8 cellular contexts compared by ENCODE assay signal in the genomic region with DNA sequence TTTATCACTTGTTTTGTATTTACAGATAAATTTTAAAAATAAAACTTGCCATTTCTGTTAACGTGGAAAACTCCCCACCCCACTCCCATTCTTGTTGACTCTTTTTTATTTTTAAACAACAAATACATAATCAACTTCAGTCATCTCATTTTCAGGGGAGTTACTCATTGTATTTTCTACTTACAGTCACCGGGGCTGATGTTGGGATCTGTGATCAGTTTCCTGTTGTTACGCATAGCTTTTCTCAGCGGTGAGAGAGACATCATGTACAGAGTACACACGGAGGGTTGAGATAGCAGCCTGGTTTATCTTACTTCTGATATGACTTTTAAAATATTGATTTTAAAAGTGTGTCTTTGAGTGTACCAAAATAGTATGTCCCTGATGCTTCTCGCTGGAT.
DNase-seq lines count a peak whose midpoint lies in the region; ATAC-seq and TF ChIP-seq lines count a peak whose summit lies in the region.
"Not testable (repeated sequence)": the region's sequence is repeated elsewhere in the genome, so short reads cannot be mapped to it uniquely, and the experiment has no call there.

No MANE protein-coding gene starts in this region.

- H3K4me1 ChIP-seq in CD4-positive, CD25-positive, alpha-beta regulatory T cell (ENCODE audit: control insufficient read depth, insufficient read depth, low read length, poor library complexity, severe bottlenecking), result peaks cover 11% of the 10 kb centered on the region

- POLR2A ChIA-PET in naive thymus-derived CD8-positive, alpha-beta T cell (lab: Charles Lee), result not testable (repeated sequence)

- peak overlapping the region; percentile 75 to 83 (median 79) for H3K4me3 Mint-ChIP-seq in CD4-positive, CD25-positive, alpha-beta regulatory T cell
- H3K4me3 Mint-ChIP-seq in T-helper 1 cell treated with Interleukin-12 subunit alpha and Interleukin-12 subunit beta and Interleukin-4 antibody, amounts not matched to agents 30 μg/mL and 1 μg/mL, for 36 hours, result peak overlapping the region; percentile 60
- not testable (repeated sequence) for H3K4me3 Mint-ChIP-seq in activated T-cell treated with anti-CD3 and anti-CD28 coated beads, Interleukin-2, amount 50 U/mL, for 24 hours
- H3K4me3 Mint-ChIP-seq in activated naive CD8-positive, alpha-beta T cell treated with anti-CD3 and anti-CD28 coated beads, Interleukin-2, amount 50 U/mL, for 24 hours, result peak overlapping the region; percentile 66
- peak overlapping the region in 8 of 10 donors; percentile 15 to 73 (median 64) for H3K4me3 Mint-ChIP-seq in naive thymus-derived CD8-positive, alpha-beta T cell
- peak overlapping the region; percentile 79 for H3K4me3 Mint-ChIP-seq in stimulated activated naive CD8-positive, alpha-beta T cell treated with anti-CD3 and anti-CD28 coated beads, Interleukin-15, Interleukin-2, amounts not matched to agents 100 ng/mL and 50 ng/mL, for 24 hours

- H3K27ac Mint-ChIP-seq in CD4-positive, CD25-positive, alpha-beta regulatory T cell, result peak overlapping the region; percentile 91 to 97 (median 96)
- peak overlapping the region; percentile 89 for H3K27ac Mint-ChIP-seq in T-helper 1 cell treated with Interleukin-12 subunit alpha and Interleukin-12 subunit beta and Interleukin-4 antibody, amounts not matched to agents 30 μg/mL and 1 μg/mL, for 36 hours
- H3K27ac Mint-ChIP-seq in activated T-cell treated with anti-CD3 and anti-CD28 coated beads, Interleukin-2, amount 50 U/mL, for 24 hours, result peak overlapping the region; percentile 88
- H3K27ac Mint-ChIP-seq in activated naive CD8-positive, alpha-beta T cell treated with anti-CD3 and anti-CD28 coated beads, Interleukin-2, amount 50 U/mL, for 24 hours, result peak overlapping the region; percentile 90
- peak overlapping the region; percentile 36 to 95 (median 87) for H3K27ac Mint-ChIP-seq in naive thymus-derived CD8-positive, alpha-beta T cell
- H3K27ac Mint-ChIP-seq in stimulated activated naive CD8-positive, alpha-beta T cell treated with anti-CD3 and anti-CD28 coated beads, Interleukin-15, Interleukin-2, amounts not matched to agents 100 ng/mL and 50 ng/mL, for 24 hours, result peak overlapping the region; percentile 99

- not testable (repeated sequence) for H3K36me3 ChIP-seq in CD4-positive, CD25-positive, alpha-beta regulatory T cell (ENCODE audit: control insufficient read depth, insufficient read depth, low read length); KOPT-K1 (ENCODE audit: insufficient read depth, low read length)

- H3K36me3 Mint-ChIP-seq in CD4-positive, CD25-positive, alpha-beta regulatory T cell; T-helper 1 cell treated with Interleukin-12 subunit alpha and Interleukin-12 subunit beta and Interleukin-4 antibody, amounts not matched to agents 30 μg/mL and 1 μg/mL, for 36 hours (ENCODE audit: low read depth); activated T-cell treated with anti-CD3 and anti-CD28 coated beads, Interleukin-2, amount 50 U/mL, for 24 hours (ENCODE audit: low read depth); activated naive CD8-positive, alpha-beta T cell treated with anti-CD3 and anti-CD28 coated beads, Interleukin-2, amount 50 U/mL, for 24 hours (ENCODE audit: low read depth); naive thymus-derived CD8-positive, alpha-beta T cell; stimulated activated naive CD8-positive, alpha-beta T cell treated with anti-CD3 and anti-CD28 coated beads, Interleukin-15, Interleukin-2, amounts not matched to agents 100 ng/mL and 50 ng/mL, for 24 hours (ENCODE audit: low read depth): not testable (repeated sequence)

- peak in 2 of 3 donors; percentile 61 to 63 for DNase-seq in CD4-positive, CD25-positive, alpha-beta regulatory T cell
- DNase-seq in activated T-cell treated with anti-CD3 and anti-CD28 coated beads, Interleukin-2, amount 50 U/mL, for 24 hours; activated naive CD8-positive, alpha-beta T cell treated with anti-CD3 and anti-CD28 coated beads, Interleukin-2, amount 50 U/mL, for 24 hours; fibroblast of pulmonary artery (ENCODE audit: low read depth): not testable (repeated sequence)
- DNase-seq in naive thymus-derived CD8-positive, alpha-beta T cell, result peak in 2 of 10 donors; percentile 19 to 32

- peak overlapping the region; percentile 82 for H3K27ac ChIP-seq in CD4-positive, CD25-positive, alpha-beta regulatory T cell (ENCODE audit: insufficient read depth, low read length, poor library complexity, severe bottlenecking)
- peak overlapping the region; percentile 85 for H3K27ac ChIP-seq in KOPT-K1 (ENCODE audit: low read depth, low read length, poor library complexity, severe bottlenecking)

- not testable (repeated sequence) for H3K9me3 ChIP-seq in CD4-positive, CD25-positive, alpha-beta regulatory T cell (ENCODE audit: control insufficient read depth in 2 of 2, low read length in 2 of 2); KOPT-K1 (ENCODE audit: insufficient read depth, low read length, poor library complexity, severe bottlenecking)

- H3K4me1 Mint-ChIP-seq in CD4-positive, CD25-positive, alpha-beta regulatory T cell, result peaks cover 6 to 17% (median 13%) of the 10 kb centered on the region in 4 donors
- peaks cover 11% of the 10 kb centered on the region for H3K4me1 Mint-ChIP-seq in T-helper 1 cell treated with Interleukin-12 subunit alpha and Interleukin-12 subunit beta and Interleukin-4 antibody, amounts not matched to agents 30 μg/mL and 1 μg/mL, for 36 hours (ENCODE audit: low read depth)
- peaks cover 11% of the 10 kb centered on the region for H3K4me1 Mint-ChIP-seq in activated T-cell treated with anti-CD3 and anti-CD28 coated beads, Interleukin-2, amount 50 U/mL, for 24 hours (ENCODE audit: low read depth)
- peaks cover 32% of the 10 kb centered on the region for H3K4me1 Mint-ChIP-seq in activated naive CD8-positive, alpha-beta T cell treated with anti-CD3 and anti-CD28 coated beads, Interleukin-2, amount 50 U/mL, for 24 hours
- H3K4me1 Mint-ChIP-seq in naive thymus-derived CD8-positive, alpha-beta T cell, result peaks cover 2 to 16% (median 7%) of the 10 kb centered on the region in 4 donors
- H3K4me1 Mint-ChIP-seq in stimulated activated naive CD8-positive, alpha-beta T cell treated with anti-CD3 and anti-CD28 coated beads, Interleukin-15, Interleukin-2, amounts not matched to agents 100 ng/mL and 50 ng/mL, for 24 hours (ENCODE audit: low read depth), result peaks cover 36% of the 10 kb centered on the region

- H3K27me3 ChIP-seq in CD4-positive, CD25-positive, alpha-beta regulatory T cell (ENCODE audit: control insufficient read depth, insufficient read depth, low read length), result not testable (repeated sequence)

- TF ChIP-seq CTCF in fibroblast of pulmonary artery (IDR thresholded peaks at IDR 0.05; ENCODE audit: low read length, missing control alignments), result not testable (repeated sequence)

- H3K27me3 Mint-ChIP-seq in CD4-positive, CD25-positive, alpha-beta regulatory T cell; T-helper 1 cell treated with Interleukin-12 subunit alpha and Interleukin-12 subunit beta and Interleukin-4 antibody, amounts not matched to agents 30 μg/mL and 1 μg/mL, for 36 hours (ENCODE audit: low read depth); activated T-cell treated with anti-CD3 and anti-CD28 coated beads, Interleukin-2, amount 50 U/mL, for 24 hours; activated naive CD8-positive, alpha-beta T cell treated with anti-CD3 and anti-CD28 coated beads, Interleukin-2, amount 50 U/mL, for 24 hours; naive thymus-derived CD8-positive, alpha-beta T cell; stimulated activated naive CD8-positive, alpha-beta T cell treated with anti-CD3 and anti-CD28 coated beads, Interleukin-15, Interleukin-2, amounts not matched to agents 100 ng/mL and 50 ng/mL, for 24 hours: not testable (repeated sequence)

- ATAC-seq in CD4-positive, CD25-positive, alpha-beta regulatory T cell (ENCODE audit: low read depth in 2 of 2), result peak; percentile 69 to 73
- peak; percentile 74 for ATAC-seq in activated naive CD8-positive, alpha-beta T cell treated with anti-CD3 and anti-CD28 coated beads, Interleukin-2, amount 50 U/mL, for 24 hours
- ATAC-seq in naive thymus-derived CD8-positive, alpha-beta T cell, result peak; percentile 56 to 74

- not testable (repeated sequence) for H3K9me3 Mint-ChIP-seq in CD4-positive, CD25-positive, alpha-beta regulatory T cell; T-helper 1 cell treated with Interleukin-12 subunit alpha and Interleukin-12 subunit beta and Interleukin-4 antibody, amounts not matched to agents 30 μg/mL and 1 μg/mL, for 36 hours; activated T-cell treated with anti-CD3 and anti-CD28 coated beads, Interleukin-2, amount 50 U/mL, for 24 hours; activated naive CD8-positive, alpha-beta T cell treated with anti-CD3 and anti-CD28 coated beads, Interleukin-2, amount 50 U/mL, for 24 hours; naive thymus-derived CD8-positive, alpha-beta T cell; stimulated activated naive CD8-positive, alpha-beta T cell treated with anti-CD3 and anti-CD28 coated beads, Interleukin-15, Interleukin-2, amounts not matched to agents 100 ng/mL and 50 ng/mL, for 24 hours

- H3K4me3 ChIP-seq in CD4-positive, CD25-positive, alpha-beta regulatory T cell (ENCODE audit: low read depth, low read length), result peak overlapping the region; percentile 27
- H3K4me3 ChIP-seq in fibroblast of pulmonary artery (replicated peaks; ENCODE audit: low read depth, low read length), result peak overlapping the region; percentile 1
